Comparison of ENCODE assay signal across 1 cellular context in the genomic region with DNA sequence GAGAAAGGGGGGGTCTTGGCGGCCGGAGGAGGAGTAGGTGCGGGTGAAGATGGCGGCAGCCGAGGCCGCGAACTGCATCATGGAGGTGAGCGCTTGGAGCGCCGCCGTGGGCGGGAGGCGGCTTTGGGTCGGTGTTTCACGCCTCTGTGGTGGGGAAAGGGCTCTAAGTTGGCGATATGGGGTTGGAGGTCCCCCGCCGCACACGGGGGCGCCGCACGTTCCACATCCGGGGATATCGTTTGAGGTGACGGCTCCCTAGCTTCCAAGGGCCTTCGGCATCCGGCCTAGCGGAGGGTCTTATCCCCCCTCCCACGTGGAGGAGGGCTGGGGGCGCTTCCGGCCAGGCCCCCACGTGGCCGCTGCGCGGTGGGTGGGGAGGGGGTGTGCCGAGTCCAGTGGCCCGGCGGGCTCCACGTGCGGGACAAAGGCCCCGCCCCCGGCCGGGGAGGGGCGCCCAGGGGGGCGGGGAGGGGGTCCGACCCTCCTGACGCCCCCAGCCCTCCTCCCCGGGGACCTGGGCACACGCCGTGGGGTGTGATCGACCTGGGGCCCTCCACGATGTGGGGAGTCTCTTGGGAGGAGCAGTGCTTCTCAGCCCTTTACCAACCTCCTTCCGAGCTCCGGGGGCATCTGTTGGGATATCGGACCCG.
A peak's percentile ranks its signal among the peaks of the same experiment; 100 is the strongest.
TF ChIP-seq lines count a peak whose summit lies in the region.

A gene (plus strand): TSS at position 40 of the 650 bp plus-strand sequence. CDS start 10 bp downstream, at position 50.

TF ChIP-seq in HepG2, 621 proteins besides CTCF, POLR2A, EP300 and RAD21 (continued from another document and continues in another):
- TF ChIP-seq, protein P1, sequence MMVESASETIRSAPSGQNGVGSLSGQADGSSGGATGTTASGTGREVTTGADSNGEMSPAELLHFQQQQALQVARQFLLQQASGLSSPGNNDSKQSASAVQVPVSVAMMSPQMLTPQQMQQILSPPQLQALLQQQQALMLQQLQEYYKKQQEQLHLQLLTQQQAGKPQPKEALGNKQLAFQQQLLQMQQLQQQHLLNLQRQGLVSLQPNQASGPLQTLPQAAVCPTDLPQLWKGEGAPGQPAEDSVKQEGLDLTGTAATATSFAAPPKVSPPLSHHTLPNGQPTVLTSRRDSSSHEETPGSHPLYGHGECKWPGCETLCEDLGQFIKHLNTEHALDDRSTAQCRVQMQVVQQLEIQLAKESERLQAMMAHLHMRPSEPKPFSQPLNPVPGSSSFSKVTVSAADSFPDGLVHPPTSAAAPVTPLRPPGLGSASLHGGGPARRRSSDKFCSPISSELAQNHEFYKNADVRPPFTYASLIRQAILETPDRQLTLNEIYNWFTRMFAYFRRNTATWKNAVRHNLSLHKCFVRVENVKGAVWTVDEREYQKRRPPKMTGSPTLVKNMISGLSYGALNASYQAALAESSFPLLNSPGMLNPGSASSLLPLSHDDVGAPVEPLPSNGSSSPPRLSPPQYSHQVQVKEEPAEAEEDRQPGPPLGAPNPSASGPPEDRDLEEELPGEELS (CRISPR knock-in tag; IDR thresholded peaks at IDR 0.05) = peak; percentile 25; the same call in 1 of the 2 replicates
- TF ChIP-seq ZNF30 (CRISPR knock-in tag; IDR thresholded peaks at IDR 0.05) (no peak), JARID2 (CRISPR knock-in tag; IDR thresholded peaks at IDR 0.05; ENCODE audit: insufficient replicate concordance) (no peak), GATA4 (IDR thresholded peaks at IDR 0.05; ENCODE audit: borderline replicate concordance, low read depth) (peak; percentile 80; the same call in 1 of the 2 replicates), MED1 (CRISPR knock-in tag; IDR thresholded peaks at IDR 0.05) (0 out of 2 replicates have a peak, but pooled peaks have one; percentile 9), EED (CRISPR knock-in tag; IDR thresholded peaks at IDR 0.05) (no peak), ZNF333 (CRISPR knock-in tag; IDR thresholded peaks at IDR 0.05; ENCODE audit: borderline replicate concordance) (0 out of 2 replicates have a peak, but pooled peaks have one; percentile 72), ZMAT3 (CRISPR knock-in tag; conservative IDR thresholded peaks at IDR 0.05) (peak; percentile 86; the same call in 1 of the 2 replicates), ZNF709 (CRISPR knock-in tag; IDR thresholded peaks at IDR 0.05) (peak; percentile 86), MIXL1 (CRISPR knock-in tag; IDR thresholded peaks at IDR 0.05) (peak; percentile 35; the same call in 1 of the 2 replicates), RFX3 (CRISPR knock-in tag; IDR thresholded peaks at IDR 0.05) (no peak), CCAR2 (optimal IDR thresholded peaks at IDR 0.05; ENCODE audit: low read depth, low read length) (no peak), PHF8 (CRISPR knock-in tag; IDR thresholded peaks at IDR 0.05) (peak; percentile 82), HIVEP1 (CRISPR knock-in tag; IDR thresholded peaks at IDR 0.05) (peak; percentile 85), ZSCAN22 (CRISPR knock-in tag; IDR thresholded peaks at IDR 0.05) (no peak), ZNF670 (CRISPR knock-in tag; IDR thresholded peaks at IDR 0.05; ENCODE audit: borderline replicate concordance) (0 out of 2 replicates have a peak, but pooled peaks have one; percentile 62), ZSCAN31 (CRISPR knock-in tag; IDR thresholded peaks at IDR 0.05; ENCODE audit: low read depth) (0 out of 2 replicates have a peak, but pooled peaks have one; percentile 68), DNMT1 (CRISPR knock-in tag; IDR thresholded peaks at IDR 0.05) (no peak), HHEX (CRISPR knock-in tag; IDR thresholded peaks at IDR 0.05) (no peak), SMAD1 (CRISPR knock-in tag; IDR thresholded peaks at IDR 0.05; ENCODE audit: borderline replicate concordance, low read depth) (no peak), ZNF17 (CRISPR knock-in tag; IDR thresholded peaks at IDR 0.05) (no peak), ZNF543 (CRISPR knock-in tag; IDR thresholded peaks at IDR 0.05) (0 out of 2 replicates have a peak, but pooled peaks have one; percentile 61), RBM22 (optimal IDR thresholded peaks at IDR 0.05; ENCODE audit: low read length) (no peak), SOX5 (CRISPR knock-in tag; IDR thresholded peaks at IDR 0.05; ENCODE audit: borderline replicate concordance) (no peak), ZIK1 (CRISPR knock-in tag; IDR thresholded peaks at IDR 0.05; ENCODE audit: borderline replicate concordance, low read depth) (no peak), ZNF570 (CRISPR knock-in tag; IDR thresholded peaks at IDR 0.05; ENCODE audit: borderline replicate concordance) (no peak), SATB2 (CRISPR knock-in tag; IDR thresholded peaks at IDR 0.05) (no peak), ZNF331 (CRISPR knock-in tag; IDR thresholded peaks at IDR 0.05) (no peak), SKI (IDR thresholded peaks at IDR 0.05; ENCODE audit: partially characterized antibody) (no peak), ZSCAN25 (CRISPR knock-in tag; IDR thresholded peaks at IDR 0.05) (no peak), ZNF746 (CRISPR knock-in tag; IDR thresholded peaks at IDR 0.05) (no peak), ZFP41 (CRISPR knock-in tag; IDR thresholded peaks at IDR 0.05; ENCODE audit: borderline replicate concordance) (no peak), ZNF879 (CRISPR knock-in tag; IDR thresholded peaks at IDR 0.05) (no peak), GABPA (IDR thresholded peaks at IDR 0.05; ENCODE audit: low read depth, low read length) (no peak), GABPA (CRISPR knock-in tag; IDR thresholded peaks at IDR 0.05; ENCODE audit: low read depth) (no peak; the same call in 1 of the 2 replicates), CHD4 (IDR thresholded peaks at IDR 0.05; ENCODE audit: borderline replicate concordance, low read length) (no peak), ZFAT (CRISPR knock-in tag; conservative IDR thresholded peaks at IDR 0.05) (no peak), RBFOX2 (IDR thresholded peaks at IDR 0.05; ENCODE audit: low read depth, low read length) (peak; percentile 97), ZNF180 (CRISPR knock-in tag; IDR thresholded peaks at IDR 0.05; ENCODE audit: borderline replicate concordance, low read depth) (no peak), GLI4 (CRISPR knock-in tag; IDR thresholded peaks at IDR 0.05; ENCODE audit: borderline replicate concordance) (no peak), NONO (IDR thresholded peaks at IDR 0.05) (no peak), NONO (CRISPR knock-in tag; conservative IDR thresholded peaks at IDR 0.05) (0 out of 2 replicates have a peak, but pooled peaks have one; percentile 30), ZNF260 (CRISPR knock-in tag; IDR thresholded peaks at IDR 0.05; ENCODE audit: borderline replicate concordance, low read depth) (no peak), HNRNPL (IDR thresholded peaks at IDR 0.05; ENCODE audit: low read depth, low read length) (peak; percentile 74; the same call in 1 of the 2 replicates), STAG1 (CRISPR knock-in tag; IDR thresholded peaks at IDR 0.05) (no peak), SMC3 (IDR thresholded peaks at IDR 0.05; ENCODE audit: low read length) (no peak), XRCC5 (optimal IDR thresholded peaks at IDR 0.05; ENCODE audit: low read length) (no peak), ATF1 (CRISPR knock-in tag; IDR thresholded peaks at IDR 0.05) (no peak), ZNF550 (CRISPR knock-in tag; IDR thresholded peaks at IDR 0.05; ENCODE audit: borderline replicate concordance) (no peak), ZZZ3 (CRISPR knock-in tag; IDR thresholded peaks at IDR 0.05; ENCODE audit: borderline replicate concordance) (no peak)
- TF ChIP-seq, protein P2, sequence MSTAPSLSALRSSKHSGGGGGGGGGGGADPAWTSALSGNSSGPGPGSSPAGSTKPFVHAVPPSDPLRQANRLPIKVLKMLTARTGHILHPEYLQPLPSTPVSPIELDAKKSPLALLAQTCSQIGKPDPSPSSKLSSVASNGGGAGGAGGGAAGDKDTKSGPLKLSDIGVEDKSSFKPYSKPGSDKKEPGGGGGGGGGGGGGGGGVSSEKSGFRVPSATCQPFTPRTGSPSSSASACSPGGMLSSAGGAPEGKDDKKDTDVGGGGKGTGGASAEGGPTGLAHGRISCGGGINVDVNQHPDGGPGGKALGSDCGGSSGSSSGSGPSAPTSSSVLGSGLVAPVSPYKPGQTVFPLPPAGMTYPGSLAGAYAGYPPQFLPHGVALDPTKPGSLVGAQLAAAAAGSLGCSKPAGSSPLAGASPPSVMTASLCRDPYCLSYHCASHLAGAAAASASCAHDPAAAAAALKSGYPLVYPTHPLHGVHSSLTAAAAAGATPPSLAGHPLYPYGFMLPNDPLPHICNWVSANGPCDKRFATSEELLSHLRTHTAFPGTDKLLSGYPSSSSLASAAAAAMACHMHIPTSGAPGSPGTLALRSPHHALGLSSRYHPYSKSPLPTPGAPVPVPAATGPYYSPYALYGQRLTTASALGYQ (CRISPR knock-in tag; IDR thresholded peaks at IDR 0.05) = no peak
- TF ChIP-seq, protein P3, sequence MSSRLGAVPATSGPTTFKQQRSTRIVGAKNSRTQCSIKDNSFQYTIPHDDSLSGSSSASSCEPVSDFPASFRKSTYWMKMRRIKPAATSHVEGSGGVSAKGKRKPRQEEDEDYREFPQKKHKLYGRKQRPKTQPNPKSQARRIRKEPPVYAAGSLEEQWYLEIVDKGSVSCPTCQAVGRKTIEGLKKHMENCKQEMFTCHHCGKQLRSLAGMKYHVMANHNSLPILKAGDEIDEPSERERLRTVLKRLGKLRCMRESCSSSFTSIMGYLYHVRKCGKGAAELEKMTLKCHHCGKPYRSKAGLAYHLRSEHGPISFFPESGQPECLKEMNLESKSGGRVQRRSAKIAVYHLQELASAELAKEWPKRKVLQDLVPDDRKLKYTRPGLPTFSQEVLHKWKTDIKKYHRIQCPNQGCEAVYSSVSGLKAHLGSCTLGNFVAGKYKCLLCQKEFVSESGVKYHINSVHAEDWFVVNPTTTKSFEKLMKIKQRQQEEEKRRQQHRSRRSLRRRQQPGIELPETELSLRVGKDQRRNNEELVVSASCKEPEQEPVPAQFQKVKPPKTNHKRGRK (CRISPR knock-in tag; IDR thresholded peaks at IDR 0.05) = no peak
- TF ChIP-seq, protein P4, sequence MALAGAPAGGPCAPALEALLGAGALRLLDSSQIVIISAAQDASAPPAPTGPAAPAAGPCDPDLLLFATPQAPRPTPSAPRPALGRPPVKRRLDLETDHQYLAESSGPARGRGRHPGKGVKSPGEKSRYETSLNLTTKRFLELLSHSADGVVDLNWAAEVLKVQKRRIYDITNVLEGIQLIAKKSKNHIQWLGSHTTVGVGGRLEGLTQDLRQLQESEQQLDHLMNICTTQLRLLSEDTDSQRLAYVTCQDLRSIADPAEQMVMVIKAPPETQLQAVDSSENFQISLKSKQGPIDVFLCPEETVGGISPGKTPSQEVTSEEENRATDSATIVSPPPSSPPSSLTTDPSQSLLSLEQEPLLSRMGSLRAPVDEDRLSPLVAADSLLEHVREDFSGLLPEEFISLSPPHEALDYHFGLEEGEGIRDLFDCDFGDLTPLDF (CRISPR knock-in tag; IDR thresholded peaks at IDR 0.05) = peak; percentile 49; the same call in 1 of the 2 replicates
- TF ChIP-seq, protein P5, sequence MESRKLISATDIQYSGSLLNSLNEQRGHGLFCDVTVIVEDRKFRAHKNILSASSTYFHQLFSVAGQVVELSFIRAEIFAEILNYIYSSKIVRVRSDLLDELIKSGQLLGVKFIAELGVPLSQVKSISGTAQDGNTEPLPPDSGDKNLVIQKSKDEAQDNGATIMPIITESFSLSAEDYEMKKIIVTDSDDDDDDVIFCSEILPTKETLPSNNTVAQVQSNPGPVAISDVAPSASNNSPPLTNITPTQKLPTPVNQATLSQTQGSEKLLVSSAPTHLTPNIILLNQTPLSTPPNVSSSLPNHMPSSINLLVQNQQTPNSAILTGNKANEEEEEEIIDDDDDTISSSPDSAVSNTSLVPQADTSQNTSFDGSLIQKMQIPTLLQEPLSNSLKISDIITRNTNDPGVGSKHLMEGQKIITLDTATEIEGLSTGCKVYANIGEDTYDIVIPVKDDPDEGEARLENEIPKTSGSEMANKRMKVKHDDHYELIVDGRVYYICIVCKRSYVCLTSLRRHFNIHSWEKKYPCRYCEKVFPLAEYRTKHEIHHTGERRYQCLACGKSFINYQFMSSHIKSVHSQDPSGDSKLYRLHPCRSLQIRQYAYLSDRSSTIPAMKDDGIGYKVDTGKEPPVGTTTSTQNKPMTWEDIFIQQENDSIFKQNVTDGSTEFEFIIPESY (CRISPR knock-in tag; IDR thresholded peaks at IDR 0.05) = no peak
- TF ChIP-seq, protein P6, sequence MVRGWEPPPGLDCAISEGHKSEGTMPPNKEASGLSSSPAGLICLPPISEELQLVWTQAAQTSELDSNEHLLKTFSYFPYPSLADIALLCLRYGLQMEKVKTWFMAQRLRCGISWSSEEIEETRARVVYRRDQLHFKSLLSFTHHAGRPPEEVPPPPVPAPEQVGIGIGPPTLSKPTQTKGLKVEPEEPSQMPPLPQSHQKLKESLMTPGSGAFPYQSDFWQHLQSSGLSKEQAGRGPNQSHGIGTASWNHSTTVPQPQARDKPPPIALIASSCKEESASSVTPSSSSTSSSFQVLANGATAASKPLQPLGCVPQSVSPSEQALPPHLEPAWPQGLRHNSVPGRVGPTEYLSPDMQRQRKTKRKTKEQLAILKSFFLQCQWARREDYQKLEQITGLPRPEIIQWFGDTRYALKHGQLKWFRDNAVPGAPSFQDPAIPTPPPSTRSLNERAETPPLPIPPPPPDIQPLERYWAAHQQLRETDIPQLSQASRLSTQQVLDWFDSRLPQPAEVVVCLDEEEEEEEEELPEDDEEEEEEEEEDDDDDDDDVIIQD (CRISPR knock-in tag; IDR thresholded peaks at IDR 0.05; ENCODE audit: low read depth) = no peak
- TF ChIP-seq, protein P7, sequence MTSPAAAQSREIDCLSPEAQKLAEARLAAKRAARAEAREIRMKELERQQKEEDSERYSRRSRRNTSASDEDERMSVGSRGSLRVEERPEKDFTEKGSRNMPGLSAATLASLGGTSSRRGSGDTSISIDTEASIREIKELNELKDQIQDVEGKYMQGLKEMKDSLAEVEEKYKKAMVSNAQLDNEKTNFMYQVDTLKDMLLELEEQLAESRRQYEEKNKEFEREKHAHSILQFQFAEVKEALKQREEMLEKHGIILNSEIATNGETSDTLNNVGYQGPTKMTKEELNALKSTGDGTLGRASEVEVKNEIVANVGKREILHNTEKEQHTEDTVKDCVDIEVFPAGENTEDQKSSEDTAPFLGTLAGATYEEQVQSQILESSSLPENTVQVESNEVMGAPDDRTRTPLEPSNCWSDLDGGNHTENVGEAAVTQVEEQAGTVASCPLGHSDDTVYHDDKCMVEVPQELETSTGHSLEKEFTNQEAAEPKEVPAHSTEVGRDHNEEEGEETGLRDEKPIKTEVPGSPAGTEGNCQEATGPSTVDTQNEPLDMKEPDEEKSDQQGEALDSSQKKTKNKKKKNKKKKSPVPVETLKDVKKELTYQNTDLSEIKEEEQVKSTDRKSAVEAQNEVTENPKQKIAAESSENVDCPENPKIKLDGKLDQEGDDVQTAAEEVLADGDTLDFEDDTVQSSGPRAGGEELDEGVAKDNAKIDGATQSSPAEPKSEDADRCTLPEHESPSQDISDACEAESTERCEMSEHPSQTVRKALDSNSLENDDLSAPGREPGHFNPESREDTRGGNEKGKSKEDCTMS (CRISPR knock-in tag; conservative IDR thresholded peaks at IDR 0.05) = no peak
- TF ChIP-seq, protein P8, sequence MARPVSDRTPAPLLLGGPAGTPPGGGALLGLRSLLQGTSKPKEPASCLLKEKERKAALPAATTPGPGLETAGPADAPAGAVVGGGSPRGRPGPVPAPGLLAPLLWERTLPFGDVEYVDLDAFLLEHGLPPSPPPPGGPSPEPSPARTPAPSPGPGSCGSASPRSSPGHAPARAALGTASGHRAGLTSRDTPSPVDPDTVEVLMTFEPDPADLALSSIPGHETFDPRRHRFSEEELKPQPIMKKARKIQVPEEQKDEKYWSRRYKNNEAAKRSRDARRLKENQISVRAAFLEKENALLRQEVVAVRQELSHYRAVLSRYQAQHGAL (CRISPR knock-in tag; IDR thresholded peaks at IDR 0.05; ENCODE audit: not compliant biosample characterization) = no peak
